In genomic region chr4:53479731-53480525, GRCh38 we compare ENCODE assay signal across 1 cellular context.
TF ChIP-seq lines count a peak whose summit lies in the region.

No MANE protein-coding gene starts in this region.

TF ChIP-seq in SK-N-SH treated with all-trans-retinoic acid at 6 μM for 48 hours, 23 proteins besides CTCF, POLR2A, EP300 and RAD21 (continued from another document):
- no peak for TF ChIP-seq ARNTL (CRISPR knock-in tag; IDR thresholded peaks at IDR 0.05; ENCODE audit: borderline replicate concordance, low read depth)
- TF ChIP-seq, protein P1, sequence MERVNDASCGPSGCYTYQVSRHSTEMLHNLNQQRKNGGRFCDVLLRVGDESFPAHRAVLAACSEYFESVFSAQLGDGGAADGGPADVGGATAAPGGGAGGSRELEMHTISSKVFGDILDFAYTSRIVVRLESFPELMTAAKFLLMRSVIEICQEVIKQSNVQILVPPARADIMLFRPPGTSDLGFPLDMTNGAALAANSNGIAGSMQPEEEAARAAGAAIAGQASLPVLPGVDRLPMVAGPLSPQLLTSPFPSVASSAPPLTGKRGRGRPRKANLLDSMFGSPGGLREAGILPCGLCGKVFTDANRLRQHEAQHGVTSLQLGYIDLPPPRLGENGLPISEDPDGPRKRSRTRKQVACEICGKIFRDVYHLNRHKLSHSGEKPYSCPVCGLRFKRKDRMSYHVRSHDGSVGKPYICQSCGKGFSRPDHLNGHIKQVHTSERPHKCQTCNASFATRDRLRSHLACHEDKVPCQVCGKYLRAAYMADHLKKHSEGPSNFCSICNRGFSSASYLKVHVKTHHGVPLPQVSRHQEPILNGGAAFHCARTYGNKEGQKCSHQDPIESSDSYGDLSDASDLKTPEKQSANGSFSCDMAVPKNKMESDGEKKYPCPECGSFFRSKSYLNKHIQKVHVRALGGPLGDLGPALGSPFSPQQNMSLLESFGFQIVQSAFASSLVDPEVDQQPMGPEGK (CRISPR knock-in tag; IDR thresholded peaks at IDR 0.05; ENCODE audit: borderline replicate concordance), result no peak
- no peak for TF ChIP-seq BACH2 (CRISPR knock-in tag; IDR thresholded peaks at IDR 0.05; ENCODE audit: borderline replicate concordance)
- no peak for TF ChIP-seq SNAI2 (CRISPR knock-in tag; IDR thresholded peaks at IDR 0.05)
- TF ChIP-seq ESRRG (CRISPR knock-in tag; IDR thresholded peaks at IDR 0.05), result no peak
- no peak for TF ChIP-seq TCF4 (CRISPR knock-in tag; IDR thresholded peaks at IDR 0.05; ENCODE audit: borderline replicate concordance)
- no peak for TF ChIP-seq CSDC2 (CRISPR knock-in tag; IDR thresholded peaks at IDR 0.05)
- no peak for TF ChIP-seq ISL1 (CRISPR knock-in tag; IDR thresholded peaks at IDR 0.05)
- TF ChIP-seq ZFP3 (CRISPR knock-in tag; IDR thresholded peaks at IDR 0.05), result no peak
- no peak for TF ChIP-seq RARB (CRISPR knock-in tag; IDR thresholded peaks at IDR 0.05)
TF ChIP-seq in SK-N-SH treated with all-trans-retinoic acid at 6 μM for 48 hours: peak in this region for 0.
